Comparison of ENCODE assay signal across 1 cellular context in the genomic region with DNA sequence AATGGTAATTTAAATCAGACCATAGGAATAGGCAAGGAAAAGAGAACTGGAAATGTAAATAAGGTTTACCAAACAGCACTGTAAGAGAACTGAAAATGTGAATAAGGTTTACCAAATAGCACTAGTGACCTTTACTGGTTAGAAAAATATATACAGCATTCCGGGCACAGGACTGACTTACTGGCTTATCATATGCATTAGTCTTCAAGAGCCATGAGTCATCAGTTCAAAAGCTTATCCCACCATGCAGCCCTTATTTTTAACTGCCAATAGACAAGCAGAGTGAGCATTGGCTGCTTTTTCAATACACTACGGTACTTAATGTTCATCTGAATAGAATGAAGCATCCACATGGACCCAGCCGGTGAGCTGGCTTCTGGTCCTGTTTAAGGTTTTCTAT.
TF ChIP-seq lines count a peak whose summit lies in the region.

No MANE protein-coding gene starts in this region.

TF ChIP-seq in K562, 482 proteins besides CTCF, POLR2A, EP300 and RAD21 (continued from another document and continues in another):
- TF ChIP-seq, protein P1, sequence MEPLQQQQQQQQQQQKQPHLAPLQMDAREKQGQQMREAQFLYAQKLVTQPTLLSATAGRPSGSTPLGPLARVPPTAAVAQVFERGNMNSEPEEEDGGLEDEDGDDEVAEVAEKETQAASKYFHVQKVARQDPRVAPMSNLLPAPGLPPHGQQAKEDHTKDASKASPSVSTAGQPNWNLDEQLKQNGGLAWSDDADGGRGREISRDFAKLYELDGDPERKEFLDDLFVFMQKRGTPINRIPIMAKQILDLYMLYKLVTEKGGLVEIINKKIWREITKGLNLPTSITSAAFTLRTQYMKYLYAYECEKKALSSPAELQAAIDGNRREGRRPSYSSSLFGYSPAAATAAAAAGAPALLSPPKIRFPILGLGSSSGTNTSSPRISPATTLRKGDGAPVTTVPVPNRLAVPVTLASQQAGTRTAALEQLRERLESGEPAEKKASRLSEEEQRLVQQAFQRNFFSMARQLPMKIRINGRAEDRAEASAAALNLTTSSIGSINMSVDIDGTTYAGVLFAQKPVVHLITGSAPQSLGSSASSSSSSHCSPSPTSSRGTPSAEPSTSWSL (CRISPR knock-in tag; IDR thresholded peaks at IDR 0.05; ENCODE audit: borderline replicate concordance), result no peak
- peak; percentile 43; the same call in 1 of the 2 replicates for TF ChIP-seq JUN (IDR thresholded peaks at IDR 0.05; ENCODE audit: borderline replicate concordance, low read depth, low read length)
- TF ChIP-seq JUN (CRISPR knock-in tag; IDR thresholded peaks at IDR 0.05; ENCODE audit: borderline replicate concordance), result no peak
- TF ChIP-seq, protein P2, sequence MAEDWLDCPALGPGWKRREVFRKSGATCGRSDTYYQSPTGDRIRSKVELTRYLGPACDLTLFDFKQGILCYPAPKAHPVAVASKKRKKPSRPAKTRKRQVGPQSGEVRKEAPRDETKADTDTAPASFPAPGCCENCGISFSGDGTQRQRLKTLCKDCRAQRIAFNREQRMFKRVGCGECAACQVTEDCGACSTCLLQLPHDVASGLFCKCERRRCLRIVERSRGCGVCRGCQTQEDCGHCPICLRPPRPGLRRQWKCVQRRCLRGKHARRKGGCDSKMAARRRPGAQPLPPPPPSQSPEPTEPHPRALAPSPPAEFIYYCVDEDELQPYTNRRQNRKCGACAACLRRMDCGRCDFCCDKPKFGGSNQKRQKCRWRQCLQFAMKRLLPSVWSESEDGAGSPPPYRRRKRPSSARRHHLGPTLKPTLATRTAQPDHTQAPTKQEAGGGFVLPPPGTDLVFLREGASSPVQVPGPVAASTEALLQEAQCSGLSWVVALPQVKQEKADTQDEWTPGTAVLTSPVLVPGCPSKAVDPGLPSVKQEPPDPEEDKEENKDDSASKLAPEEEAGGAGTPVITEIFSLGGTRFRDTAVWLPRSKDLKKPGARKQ (CRISPR knock-in tag; IDR thresholded peaks at IDR 0.05), result no peak
- TF ChIP-seq CBX5 (IDR thresholded peaks at IDR 0.05; ENCODE audit: borderline replicate concordance, low read depth), result no peak
- TF ChIP-seq ZNF444 (CRISPR knock-in tag; IDR thresholded peaks at IDR 0.05), result no peak
- TF ChIP-seq SMAD2 (IDR thresholded peaks at IDR 0.05; ENCODE audit: low read depth, low read length), result no peak
- TF ChIP-seq PML (IDR thresholded peaks at IDR 0.05; ENCODE audit: low read length), result peak; percentile 56; the same call in 1 of the 2 replicates
- TF ChIP-seq ILK (tag; IDR thresholded peaks at IDR 0.05; ENCODE audit: borderline replicate concordance, low read depth), result no peak
- no peak for TF ChIP-seq TBP (optimal IDR thresholded peaks at IDR 0.05; ENCODE audit: low read depth, low read length)
- no peak for TF ChIP-seq ETV6 (IDR thresholded peaks at IDR 0.05; ENCODE audit: borderline replicate concordance in 1 of 2, low read depth in 2 of 2, low read length in 1 of 2)
- TF ChIP-seq ETV6 (CRISPR knock-in tag; IDR thresholded peaks at IDR 0.05; ENCODE audit: borderline replicate concordance), result no peak
- no peak for TF ChIP-seq PHB2 (IDR thresholded peaks at IDR 0.05; ENCODE audit: low read depth)
- TF ChIP-seq MAZ (CRISPR knock-in tag; conservative IDR thresholded peaks at IDR 0.05 in 1 of 2, IDR thresholded peaks at IDR 0.05 in 1 of 2), result no peak
- peak; percentile 82 for TF ChIP-seq TCF3 (CRISPR knock-in tag; IDR thresholded peaks at IDR 0.05)
- TF ChIP-seq, protein P3, sequence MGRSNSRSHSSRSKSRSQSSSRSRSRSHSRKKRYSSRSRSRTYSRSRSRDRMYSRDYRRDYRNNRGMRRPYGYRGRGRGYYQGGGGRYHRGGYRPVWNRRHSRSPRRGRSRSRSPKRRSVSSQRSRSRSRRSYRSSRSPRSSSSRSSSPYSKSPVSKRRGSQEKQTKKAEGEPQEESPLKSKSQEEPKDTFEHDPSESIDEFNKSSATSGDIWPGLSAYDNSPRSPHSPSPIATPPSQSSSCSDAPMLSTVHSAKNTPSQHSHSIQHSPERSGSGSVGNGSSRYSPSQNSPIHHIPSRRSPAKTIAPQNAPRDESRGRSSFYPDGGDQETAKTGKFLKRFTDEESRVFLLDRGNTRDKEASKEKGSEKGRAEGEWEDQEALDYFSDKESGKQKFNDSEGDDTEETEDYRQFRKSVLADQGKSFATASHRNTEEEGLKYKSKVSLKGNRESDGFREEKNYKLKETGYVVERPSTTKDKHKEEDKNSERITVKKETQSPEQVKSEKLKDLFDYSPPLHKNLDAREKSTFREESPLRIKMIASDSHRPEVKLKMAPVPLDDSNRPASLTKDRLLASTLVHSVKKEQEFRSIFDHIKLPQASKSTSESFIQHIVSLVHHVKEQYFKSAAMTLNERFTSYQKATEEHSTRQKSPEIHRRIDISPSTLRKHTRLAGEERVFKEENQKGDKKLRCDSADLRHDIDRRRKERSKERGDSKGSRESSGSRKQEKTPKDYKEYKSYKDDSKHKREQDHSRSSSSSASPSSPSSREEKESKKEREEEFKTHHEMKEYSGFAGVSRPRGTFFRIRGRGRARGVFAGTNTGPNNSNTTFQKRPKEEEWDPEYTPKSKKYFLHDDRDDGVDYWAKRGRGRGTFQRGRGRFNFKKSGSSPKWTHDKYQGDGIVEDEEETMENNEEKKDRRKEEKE (IDR thresholded peaks at IDR 0.05; ENCODE audit: borderline replicate concordance in 1 of 2, control insufficient read depth in 1 of 2, low read depth in 2 of 2, low read length in 1 of 2), result no peak
- TF ChIP-seq, protein P4, sequence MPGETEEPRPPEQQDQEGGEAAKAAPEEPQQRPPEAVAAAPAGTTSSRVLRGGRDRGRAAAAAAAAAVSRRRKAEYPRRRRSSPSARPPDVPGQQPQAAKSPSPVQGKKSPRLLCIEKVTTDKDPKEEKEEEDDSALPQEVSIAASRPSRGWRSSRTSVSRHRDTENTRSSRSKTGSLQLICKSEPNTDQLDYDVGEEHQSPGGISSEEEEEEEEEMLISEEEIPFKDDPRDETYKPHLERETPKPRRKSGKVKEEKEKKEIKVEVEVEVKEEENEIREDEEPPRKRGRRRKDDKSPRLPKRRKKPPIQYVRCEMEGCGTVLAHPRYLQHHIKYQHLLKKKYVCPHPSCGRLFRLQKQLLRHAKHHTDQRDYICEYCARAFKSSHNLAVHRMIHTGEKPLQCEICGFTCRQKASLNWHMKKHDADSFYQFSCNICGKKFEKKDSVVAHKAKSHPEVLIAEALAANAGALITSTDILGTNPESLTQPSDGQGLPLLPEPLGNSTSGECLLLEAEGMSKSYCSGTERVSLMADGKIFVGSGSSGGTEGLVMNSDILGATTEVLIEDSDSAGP (CRISPR knock-in tag; IDR thresholded peaks at IDR 0.05), result no peak
- TF ChIP-seq, protein P5, sequence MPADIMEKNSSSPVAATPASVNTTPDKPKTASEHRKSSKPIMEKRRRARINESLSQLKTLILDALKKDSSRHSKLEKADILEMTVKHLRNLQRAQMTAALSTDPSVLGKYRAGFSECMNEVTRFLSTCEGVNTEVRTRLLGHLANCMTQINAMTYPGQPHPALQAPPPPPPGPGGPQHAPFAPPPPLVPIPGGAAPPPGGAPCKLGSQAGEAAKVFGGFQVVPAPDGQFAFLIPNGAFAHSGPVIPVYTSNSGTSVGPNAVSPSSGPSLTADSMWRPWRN (IDR thresholded peaks at IDR 0.05; ENCODE audit: low read depth), result no peak
- TF ChIP-seq, protein P6, sequence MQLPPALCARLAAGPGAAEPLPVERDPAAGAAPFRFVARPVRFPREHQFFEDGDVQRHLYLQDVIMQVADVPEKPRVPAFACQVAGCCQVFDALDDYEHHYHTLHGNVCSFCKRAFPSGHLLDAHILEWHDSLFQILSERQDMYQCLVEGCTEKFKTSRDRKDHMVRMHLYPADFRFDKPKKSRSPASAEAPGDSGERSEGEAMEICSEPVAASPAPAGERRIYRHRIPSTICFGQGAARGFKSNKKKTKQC (CRISPR knock-in tag; IDR thresholded peaks at IDR 0.05), result no peak
- no peak for TF ChIP-seq GABPB2 (CRISPR knock-in tag; conservative IDR thresholded peaks at IDR 0.05)
- no peak for TF ChIP-seq BCL6 (CRISPR knock-in tag; IDR thresholded peaks at IDR 0.05)
- no peak for TF ChIP-seq ATF1 (CRISPR knock-in tag; IDR thresholded peaks at IDR 0.05)
- no peak for TF ChIP-seq ATF1 (tag; IDR thresholded peaks at IDR 0.05)
- no peak for TF ChIP-seq ZNF133 (CRISPR knock-in tag; IDR thresholded peaks at IDR 0.05)
- no peak for TF ChIP-seq NBN (IDR thresholded peaks at IDR 0.05; ENCODE audit: low read depth)
- TF ChIP-seq, protein P7, sequence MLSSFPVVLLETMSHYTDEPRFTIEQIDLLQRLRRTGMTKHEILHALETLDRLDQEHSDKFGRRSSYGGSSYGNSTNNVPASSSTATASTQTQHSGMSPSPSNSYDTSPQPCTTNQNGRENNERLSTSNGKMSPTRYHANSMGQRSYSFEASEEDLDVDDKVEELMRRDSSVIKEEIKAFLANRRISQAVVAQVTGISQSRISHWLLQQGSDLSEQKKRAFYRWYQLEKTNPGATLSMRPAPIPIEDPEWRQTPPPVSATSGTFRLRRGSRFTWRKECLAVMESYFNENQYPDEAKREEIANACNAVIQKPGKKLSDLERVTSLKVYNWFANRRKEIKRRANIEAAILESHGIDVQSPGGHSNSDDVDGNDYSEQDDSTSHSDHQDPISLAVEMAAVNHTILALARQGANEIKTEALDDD (IDR thresholded peaks at IDR 0.05), result peak; percentile 94
- TF ChIP-seq, protein P8, sequence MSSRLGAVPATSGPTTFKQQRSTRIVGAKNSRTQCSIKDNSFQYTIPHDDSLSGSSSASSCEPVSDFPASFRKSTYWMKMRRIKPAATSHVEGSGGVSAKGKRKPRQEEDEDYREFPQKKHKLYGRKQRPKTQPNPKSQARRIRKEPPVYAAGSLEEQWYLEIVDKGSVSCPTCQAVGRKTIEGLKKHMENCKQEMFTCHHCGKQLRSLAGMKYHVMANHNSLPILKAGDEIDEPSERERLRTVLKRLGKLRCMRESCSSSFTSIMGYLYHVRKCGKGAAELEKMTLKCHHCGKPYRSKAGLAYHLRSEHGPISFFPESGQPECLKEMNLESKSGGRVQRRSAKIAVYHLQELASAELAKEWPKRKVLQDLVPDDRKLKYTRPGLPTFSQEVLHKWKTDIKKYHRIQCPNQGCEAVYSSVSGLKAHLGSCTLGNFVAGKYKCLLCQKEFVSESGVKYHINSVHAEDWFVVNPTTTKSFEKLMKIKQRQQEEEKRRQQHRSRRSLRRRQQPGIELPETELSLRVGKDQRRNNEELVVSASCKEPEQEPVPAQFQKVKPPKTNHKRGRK (tag; IDR thresholded peaks at IDR 0.05), result no peak
- TF ChIP-seq, protein P9, sequence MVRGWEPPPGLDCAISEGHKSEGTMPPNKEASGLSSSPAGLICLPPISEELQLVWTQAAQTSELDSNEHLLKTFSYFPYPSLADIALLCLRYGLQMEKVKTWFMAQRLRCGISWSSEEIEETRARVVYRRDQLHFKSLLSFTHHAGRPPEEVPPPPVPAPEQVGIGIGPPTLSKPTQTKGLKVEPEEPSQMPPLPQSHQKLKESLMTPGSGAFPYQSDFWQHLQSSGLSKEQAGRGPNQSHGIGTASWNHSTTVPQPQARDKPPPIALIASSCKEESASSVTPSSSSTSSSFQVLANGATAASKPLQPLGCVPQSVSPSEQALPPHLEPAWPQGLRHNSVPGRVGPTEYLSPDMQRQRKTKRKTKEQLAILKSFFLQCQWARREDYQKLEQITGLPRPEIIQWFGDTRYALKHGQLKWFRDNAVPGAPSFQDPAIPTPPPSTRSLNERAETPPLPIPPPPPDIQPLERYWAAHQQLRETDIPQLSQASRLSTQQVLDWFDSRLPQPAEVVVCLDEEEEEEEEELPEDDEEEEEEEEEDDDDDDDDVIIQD (CRISPR knock-in tag; IDR thresholded peaks at IDR 0.05), result no peak
- no peak for TF ChIP-seq SMAD3 (CRISPR knock-in tag; conservative IDR thresholded peaks at IDR 0.05)
- no peak for TF ChIP-seq HDAC6 (IDR thresholded peaks at IDR 0.05; ENCODE audit: low read depth, low read length)
- TF ChIP-seq JUND (IDR thresholded peaks at IDR 0.05; ENCODE audit: borderline replicate concordance, low read depth, low read length), result peak; percentile 86
- TF ChIP-seq JUND (tag; IDR thresholded peaks at IDR 0.05; ENCODE audit: borderline replicate concordance, low read depth, low read length), result peak; percentile 91
- TF ChIP-seq CBFA2T2 (conservative IDR thresholded peaks at IDR 0.05), result peak; percentile 71
- TF ChIP-seq, protein P10, sequence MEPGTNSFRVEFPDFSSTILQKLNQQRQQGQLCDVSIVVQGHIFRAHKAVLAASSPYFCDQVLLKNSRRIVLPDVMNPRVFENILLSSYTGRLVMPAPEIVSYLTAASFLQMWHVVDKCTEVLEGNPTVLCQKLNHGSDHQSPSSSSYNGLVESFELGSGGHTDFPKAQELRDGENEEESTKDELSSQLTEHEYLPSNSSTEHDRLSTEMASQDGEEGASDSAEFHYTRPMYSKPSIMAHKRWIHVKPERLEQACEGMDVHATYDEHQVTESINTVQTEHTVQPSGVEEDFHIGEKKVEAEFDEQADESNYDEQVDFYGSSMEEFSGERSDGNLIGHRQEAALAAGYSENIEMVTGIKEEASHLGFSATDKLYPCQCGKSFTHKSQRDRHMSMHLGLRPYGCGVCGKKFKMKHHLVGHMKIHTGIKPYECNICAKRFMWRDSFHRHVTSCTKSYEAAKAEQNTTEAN (CRISPR knock-in tag; IDR thresholded peaks at IDR 0.05), result no peak
- no peak for TF ChIP-seq NFATC3 (IDR thresholded peaks at IDR 0.05)
- TF ChIP-seq KDM4B (IDR thresholded peaks at IDR 0.05; ENCODE audit: borderline replicate concordance in 2 of 2, low read depth in 1 of 2), result no peak
- TF ChIP-seq ZNF134 (CRISPR knock-in tag; conservative IDR thresholded peaks at IDR 0.05), result no peak
- TF ChIP-seq LARP7 (IDR thresholded peaks at IDR 0.05), result no peak
- no peak for TF ChIP-seq SREBF1 (IDR thresholded peaks at IDR 0.05; ENCODE audit: borderline replicate concordance, low read depth, low read length)
- TF ChIP-seq BRD4 (IDR thresholded peaks at IDR 0.05), result no peak
- no peak for TF ChIP-seq POLR2H (tag; IDR thresholded peaks at IDR 0.05; ENCODE audit: low read depth)
- no peak for TF ChIP-seq KHSRP (IDR thresholded peaks at IDR 0.05)
- no peak for TF ChIP-seq CCAR2 (IDR thresholded peaks at IDR 0.05; ENCODE audit: low read depth, low read length)
- TF ChIP-seq NFIC (IDR thresholded peaks at IDR 0.05), result peak; percentile 38
- TF ChIP-seq MYBL2 (IDR thresholded peaks at IDR 0.05; ENCODE audit: low read depth), result peak; percentile 42; the same call in 1 of the 2 replicates
- TF ChIP-seq MYBL2 (CRISPR knock-in tag; IDR thresholded peaks at IDR 0.05; ENCODE audit: borderline replicate concordance), result no peak
- TF ChIP-seq, protein P11, sequence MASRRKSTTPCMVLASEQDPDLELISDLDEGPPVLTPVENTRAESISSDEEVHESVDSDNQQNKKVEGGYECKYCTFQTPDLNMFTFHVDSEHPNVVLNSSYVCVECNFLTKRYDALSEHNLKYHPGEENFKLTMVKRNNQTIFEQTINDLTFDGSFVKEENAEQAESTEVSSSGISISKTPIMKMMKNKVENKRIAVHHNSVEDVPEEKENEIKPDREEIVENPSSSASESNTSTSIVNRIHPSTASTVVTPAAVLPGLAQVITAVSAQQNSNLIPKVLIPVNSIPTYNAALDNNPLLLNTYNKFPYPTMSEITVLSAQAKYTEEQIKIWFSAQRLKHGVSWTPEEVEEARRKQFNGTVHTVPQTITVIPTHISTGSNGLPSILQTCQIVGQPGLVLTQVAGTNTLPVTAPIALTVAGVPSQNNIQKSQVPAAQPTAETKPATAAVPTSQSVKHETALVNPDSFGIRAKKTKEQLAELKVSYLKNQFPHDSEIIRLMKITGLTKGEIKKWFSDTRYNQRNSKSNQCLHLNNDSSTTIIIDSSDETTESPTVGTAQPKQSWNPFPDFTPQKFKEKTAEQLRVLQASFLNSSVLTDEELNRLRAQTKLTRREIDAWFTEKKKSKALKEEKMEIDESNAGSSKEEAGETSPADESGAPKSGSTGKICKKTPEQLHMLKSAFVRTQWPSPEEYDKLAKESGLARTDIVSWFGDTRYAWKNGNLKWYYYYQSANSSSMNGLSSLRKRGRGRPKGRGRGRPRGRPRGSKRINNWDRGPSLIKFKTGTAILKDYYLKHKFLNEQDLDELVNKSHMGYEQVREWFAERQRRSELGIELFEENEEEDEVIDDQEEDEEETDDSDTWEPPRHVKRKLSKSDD (conservative IDR thresholded peaks at IDR 0.05; ENCODE audit: low read length), result no peak
- no peak for TF ChIP-seq MCM2 (IDR thresholded peaks at IDR 0.05; ENCODE audit: low read depth)
